ENCODE assay signal across 32 cellular contexts in the genomic region with DNA sequence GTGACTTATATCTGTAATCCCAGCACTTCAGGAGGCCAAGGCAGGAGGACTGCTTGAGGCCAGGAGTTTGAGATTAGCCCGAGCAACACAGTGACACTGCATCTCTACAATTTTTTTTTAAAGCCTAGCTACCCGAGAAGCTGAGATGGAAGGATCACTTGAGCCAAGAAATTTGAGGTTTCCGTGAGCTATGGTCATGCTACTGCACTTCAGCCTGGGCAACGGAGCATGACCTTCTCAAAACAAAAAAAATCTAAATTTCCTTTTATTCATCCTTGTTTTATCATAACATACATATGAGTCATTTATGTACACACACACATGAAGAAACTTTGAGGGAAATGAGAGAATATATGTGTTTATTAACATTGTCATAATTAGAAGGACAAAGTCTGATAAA.
"Had no signal": no experiment of that assay in that cellular context is flagged by ENCODE, and none has a peak within 500 bp of the region (broad histone marks: within the 10 kb centered on the region; RNA-seq: fewer than 3 reads in every experiment).

No MANE protein-coding gene starts in this region.

- H3K27ac Mint-ChIP-seq: activated CD4-positive, alpha-beta T cell treated with anti-CD3 and anti-CD28 coated beads, Interleukin-2, amount 10 ng/mL, durations not matched to agents 24 days and 14 days; activated CD8-positive, alpha-beta T cell treated with anti-CD3 and anti-CD28 coated beads for 36 hours; activated naive CD4-positive, alpha-beta T cell treated with anti-CD3 and anti-CD28 coated beads for 36 hours; activated naive CD4-positive, alpha-beta T cell treated with anti-CD3 and anti-CD28 coated beads, Interleukin-2, amount 50 U/mL, for 72 hours; activated T-helper 2 cell treated with anti-CD3 and anti-CD28 coated beads, Interferon-gamma antibody, Interleukin-2, Interleukin-4, amounts not matched to agents 10 μg/mL and 5 μg/mL and 100 μg/mL, durations not matched to agents 14 hours and 24 hours and 36 hours; brain had no signal

- DNase-seq: activated CD4-positive, alpha-beta T cell treated with anti-CD3 and anti-CD28 coated beads, Interleukin-2, amount 10 ng/mL, durations not matched to agents 24 days and 14 days; activated CD4-positive, alpha-beta T cell treated with anti-CD3 and anti-CD28 coated beads, Interleukin-2, amount 50 U/mL, for 4 hours; activated CD4-positive, CD25-positive, alpha-beta regulatory T cell; activated CD8-positive, alpha-beta T cell treated with anti-CD3 and anti-CD28 coated beads for 36 hours; activated gamma-delta T cell treated with Interleukin-2 at 50 U/mL for 16 hours; activated naive CD4-positive, alpha-beta T cell treated with anti-CD3 and anti-CD28 coated beads for 36 hours; activated T-cell treated with anti-CD3 and anti-CD28 coated beads, Interleukin-2, amount 50 U/mL, for 1 hour; adrenal gland; central memory CD4-positive, alpha-beta T cell; Kasumi-1; KG1; MG63; NCI-H1092 treated with DMSO at 0.1 percent for 48 hours; NCI-H1417 treated with DMSO at 0.1 percent for 48 hours; NCI-H187 treated with DMSO at 0.1 percent for 48 hours; NCI-H2081; NCI-H345; NCI-H524 treated with DMSO at 0.1 percent for 48 hours; NCI-H748 treated with DMSO at 0.1 percent for 48 hours; NK-92 treated with Interleukin-12 subunit alpha and Interleukin-12 subunit beta, amount 100 ng/mL, for 24 hours; PC-3; Peyer's patch; Right ventricle myocardium superior; SW 1271; T-helper 1 cell; T-helper 2 cell; T-helper 9 cell; WERI-Rb-1 had no signal

- H3K27me3 Mint-ChIP-seq: activated CD4-positive, alpha-beta T cell treated with anti-CD3 and anti-CD28 coated beads, Interleukin-2, amount 10 ng/mL, durations not matched to agents 24 days and 14 days; activated CD8-positive, alpha-beta T cell treated with anti-CD3 and anti-CD28 coated beads for 36 hours; brain had no signal

- H3K4me3 Mint-ChIP-seq: activated CD4-positive, alpha-beta T cell treated with anti-CD3 and anti-CD28 coated beads, Interleukin-2, amount 10 ng/mL, durations not matched to agents 24 days and 14 days; activated CD8-positive, alpha-beta T cell treated with anti-CD3 and anti-CD28 coated beads for 36 hours; activated naive CD4-positive, alpha-beta T cell treated with anti-CD3 and anti-CD28 coated beads for 36 hours; brain had no signal

- H3K36me3 Mint-ChIP-seq: brain had no signal

- H3K4me1 Mint-ChIP-seq: activated CD4-positive, alpha-beta T cell treated with anti-CD3 and anti-CD28 coated beads, Interleukin-2, amount 10 ng/mL, durations not matched to agents 24 days and 14 days; brain had no signal

- FAIRE-seq: astrocyte had no signal

- ATAC-seq: activated CD8-positive, alpha-beta T cell treated with anti-CD3 and anti-CD28 coated beads for 36 hours; activated naive CD4-positive, alpha-beta T cell treated with anti-CD3 and anti-CD28 coated beads, Interleukin-2, amount 50 U/mL, for 72 hours; PC-3 had no signal
